Comparison of ENCODE assay signal across 15 cellular contexts in the genomic region with DNA sequence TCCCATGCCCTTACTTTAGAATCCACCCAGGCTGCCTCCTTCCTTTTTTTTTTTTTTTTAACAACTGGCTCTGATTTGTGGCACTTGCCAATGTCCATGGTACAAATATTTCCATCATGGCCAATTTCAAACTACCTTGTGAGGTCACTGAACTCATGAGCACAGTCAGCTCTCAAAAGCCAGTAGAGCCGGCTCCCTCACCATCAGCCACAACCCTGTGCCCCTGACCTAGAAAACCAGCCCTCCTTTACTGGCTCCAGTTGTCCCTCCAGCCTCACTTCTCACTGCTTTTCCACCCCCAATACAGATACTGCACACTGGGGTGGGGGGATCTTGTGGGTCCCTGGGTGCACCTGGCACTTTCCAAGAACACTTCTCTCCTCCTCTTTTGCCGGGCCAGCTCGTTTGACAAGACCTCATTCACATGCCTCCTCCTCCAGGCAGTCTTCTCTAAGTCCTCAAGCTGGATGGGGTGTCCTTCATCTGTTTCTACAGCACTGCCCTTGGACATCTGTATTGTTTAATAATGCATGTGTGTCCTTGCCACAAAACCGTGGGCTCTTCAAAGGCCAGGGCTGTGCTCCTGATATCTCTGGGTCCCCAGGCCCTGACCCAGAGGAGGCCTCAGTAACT. TPM values are rescaled to one million over a fixed set of nuclear protein-coding genes. Genes with fewer than 3 reads are reported as not detected.
DNase-seq lines count a peak whose midpoint lies in the region; ATAC-seq and TF ChIP-seq lines count a peak whose summit lies in the region.
"Had no signal": no experiment of that assay in that cellular context is flagged by ENCODE, and none has a peak within 500 bp of the region (broad histone marks: within the 10 kb centered on the region; RNA-seq: fewer than 3 reads in every experiment).

No MANE protein-coding gene starts in this region.

- H3K27ac ChIP-seq in GM23338 (ENCODE audit: low read depth) = no peak overlapping the region
- H3K27ac ChIP-seq in adrenal gland = peak overlapping the region in 2 of 5 donors; percentile 40 to 51
- H3K27ac ChIP-seq in esophagus squamous epithelium = peak overlapping the region; percentile 9 to 65 (median 52)
- no peak overlapping the region for H3K27ac ChIP-seq in neural progenitor cell
- H3K27ac ChIP-seq in upper lobe of left lung = no peak overlapping the region
- no peak overlapping the region for H3K27ac ChIP-seq in prostate gland
- H3K27ac ChIP-seq: Peyer's patch had no signal

- no peaks in the 10 kb centered on the region for H3K9me2 ChIP-seq in GM23338 (ENCODE audit: insufficient read depth)

- H3K27me3 Mint-ChIP-seq in GM23338 (ENCODE audit: insufficient read depth, low read depth, poor library complexity) = peaks cover 9% of the 10 kb centered on the region
- H3K27me3 Mint-ChIP-seq in neural progenitor cell (ENCODE audit: insufficient read depth, low read depth) = peaks cover 11% of the 10 kb centered on the region
- H3K27me3 Mint-ChIP-seq: CD4-positive, CD25-positive, alpha-beta regulatory T cell had no signal

- no peaks in the 10 kb centered on the region for H3K79me2 ChIP-seq in GM23338 (replicated peaks; ENCODE audit: insufficient read depth)
- H3K79me2 ChIP-seq in neural progenitor cell (ENCODE audit: low read depth) = no peaks in the 10 kb centered on the region

- no peak for TF ChIP-seq EP300 in upper lobe of left lung (IDR thresholded peaks at IDR 0.05)

- TF ChIP-seq CTCF in GM23338 (conservative IDR thresholded peaks at IDR 0.05; ENCODE audit: low read depth in 2 of 2) = no peak
- no peak for TF ChIP-seq CTCF in adrenal gland (IDR thresholded peaks at IDR 0.05)
- no peak for TF ChIP-seq CTCF in esophagus squamous epithelium (IDR thresholded peaks at IDR 0.05)
- TF ChIP-seq CTCF in neural progenitor cell (IDR thresholded peaks at IDR 0.05) = no peak
- no peak for TF ChIP-seq CTCF in upper lobe of left lung (IDR thresholded peaks at IDR 0.05)
- no peak for TF ChIP-seq CTCF in prostate gland (IDR thresholded peaks at IDR 0.05)

- TF ChIP-seq POLR2A in adrenal gland (IDR thresholded peaks at IDR 0.05) (no peak), esophagus squamous epithelium (IDR thresholded peaks at IDR 0.05) (no peak), upper lobe of left lung (IDR thresholded peaks at IDR 0.05) (no peak), prostate gland (IDR thresholded peaks at IDR 0.05) (no peak)

- H3K9me3 ChIP-seq in adrenal gland (replicated peaks in 1 of 3) (no peaks in the 10 kb centered on the region), esophagus squamous epithelium (no peaks in the 10 kb centered on the region), neural progenitor cell (ENCODE audit: low read depth) (no peaks in the 10 kb centered on the region), upper lobe of left lung (no peaks in the 10 kb centered on the region), prostate gland (no peaks in the 10 kb centered on the region)
- H3K9me3 ChIP-seq: Peyer's patch had no signal

- H3K4me3 Mint-ChIP-seq in GM23338 (no peak overlapping the region; the same call in 2 of the 3 replicates), neural progenitor cell (no peak overlapping the region)
- H3K4me3 Mint-ChIP-seq in stimulated activated effector memory CD8-positive, alpha-beta T cell treated with anti-CD3 and anti-CD28 coated beads, Interleukin-12 subunit alpha, Interleukin-12 subunit beta, amount 100 ng/mL, for 72 hours = no peak overlapping the region
- H3K4me3 Mint-ChIP-seq: CD4-positive, CD25-positive, alpha-beta regulatory T cell had no signal

- H4K20me1 ChIP-seq in GM23338 (replicated peaks; ENCODE audit: insufficient read depth) = no peaks in the 10 kb centered on the region
- peaks cover 3% of the 10 kb centered on the region for H4K20me1 ChIP-seq in neural progenitor cell (ENCODE audit: low read depth)

- H3K27me3 ChIP-seq in GM23338 (ENCODE audit: insufficient read depth) (no peaks in the 10 kb centered on the region), adrenal gland (no peaks in the 10 kb centered on the region), esophagus squamous epithelium (no peaks in the 10 kb centered on the region), neural progenitor cell (no peaks in the 10 kb centered on the region), upper lobe of left lung (no peaks in the 10 kb centered on the region), prostate gland (replicated peaks; ENCODE audit: insufficient read depth) (no peaks in the 10 kb centered on the region)
- H3K27me3 ChIP-seq: Peyer's patch had no signal

- H3K36me3 ChIP-seq in GM23338 (ENCODE audit: insufficient read depth) (no peaks in the 10 kb centered on the region), adrenal gland (replicated peaks in 1 of 2) (no peaks in the 10 kb centered on the region), esophagus squamous epithelium (no peaks in the 10 kb centered on the region), neural progenitor cell (no peaks in the 10 kb centered on the region), upper lobe of left lung (no peaks in the 10 kb centered on the region), prostate gland (no peaks in the 10 kb centered on the region)
- H3K36me3 ChIP-seq: Peyer's patch had no signal

- H3K4me1 ChIP-seq in GM23338 (ENCODE audit: insufficient read depth) (peaks cover 14% of the 10 kb centered on the region; the same call in 1 of the 2 replicates), adrenal gland (replicated peaks in 1 of 2) (peaks cover 7 to 15% of the 10 kb centered on the region in 2 donors), esophagus squamous epithelium (peaks cover 18 to 75% (median 20%) of the 10 kb centered on the region in 3 donors), neural progenitor cell (peaks cover 71% of the 10 kb centered on the region), upper lobe of left lung (peaks cover 17 to 48% (median 31%) of the 10 kb centered on the region in 4 donors), prostate gland (replicated peaks) (peaks cover under 1% of the 10 kb centered on the region)

- no peak for DNase-seq in GM23338 (ENCODE audit: low spot score)
- DNase-seq in adrenal gland = peak in 6 of 7 donors; percentile 35 to 64 (median 54)
- DNase-seq in esophagus squamous epithelium (lab: John Stamatoyannopoulos, UW) = no peak
- DNase-seq in neural progenitor cell (ENCODE audit: low spot score) = no peak
- DNase-seq in stimulated activated effector memory CD8-positive, alpha-beta T cell treated with anti-CD3 and anti-CD28 coated beads, Interleukin-12 subunit alpha, Interleukin-12 subunit beta, amount 100 ng/mL, for 72 hours (ENCODE audit: low spot score in 2 of 2) = no peak
- DNase-seq in upper lobe of left lung = no peak
- no peak for DNase-seq in prostate gland (ENCODE audit: low spot score)
- DNase-seq: CD4-positive, CD25-positive, alpha-beta regulatory T cell; GDM1; NCI-H1930; NCI-H2171; NCI-H446 treated with DMSO at 0.1 percent for 48 hours; Peyer's patch; SHP77 treated with DMSO at 0.1 percent for 48 hours had no signal

- ATAC-seq in GM23338 (no peak), upper lobe of left lung (ENCODE audit: low FRiP score in 2 of 2) (no peak), HG03439 (IDR thresholded peaks at IDR 0.05; ENCODE audit: unreplicated experiment) (no peak)
- ATAC-seq in stimulated activated effector memory CD8-positive, alpha-beta T cell treated with anti-CD3 and anti-CD28 coated beads, Interleukin-12 subunit alpha, Interleukin-12 subunit beta, amount 100 ng/mL, for 72 hours = no peak

- WGBS in adrenal gland, 4 donors = 39 to 63% (median 48%) methylated on average over 4 of the region's 4 CpGs
- WGBS in esophagus squamous epithelium, 2 donors = 71 to 80% methylated on average over 3 of the region's 4 CpGs
- 73 to 82% methylated on average over 4 of the region's 4 CpGs for WGBS in upper lobe of left lung, 2 donors
- 78% methylated on average over 4 of the region's 4 CpGs for WGBS in prostate gland

- H3F3A ChIP-seq in GM23338 (replicated peaks; ENCODE audit: low read depth) (0 out of 2 replicates have a peak, but pooled peaks cover 6% of the 10 kb centered on the region), neural progenitor cell (ENCODE audit: low read depth) (peaks cover 41% of the 10 kb centered on the region)

- H3K27ac Mint-ChIP-seq in GM23338 = no peak overlapping the region
- H3K27ac Mint-ChIP-seq in neural progenitor cell = peak overlapping the region; percentile 64
- H3K27ac Mint-ChIP-seq in stimulated activated effector memory CD8-positive, alpha-beta T cell treated with anti-CD3 and anti-CD28 coated beads, Interleukin-12 subunit alpha, Interleukin-12 subunit beta, amount 100 ng/mL, for 72 hours = no peak overlapping the region
- H3K27ac Mint-ChIP-seq: CD4-positive, CD25-positive, alpha-beta regulatory T cell had no signal

- peak overlapping the region; percentile 60; the same call in 1 of the 2 replicates for H3K4me2 ChIP-seq in GM23338
- H3K4me2 ChIP-seq in neural progenitor cell = peak overlapping the region; percentile 49

- no peak overlapping the region for H3K9ac ChIP-seq in neural progenitor cell

- no peak overlapping the region for H3K4me3 ChIP-seq in GM23338
- H3K4me3 ChIP-seq in adrenal gland = no peak overlapping the region
- no peak overlapping the region for H3K4me3 ChIP-seq in esophagus squamous epithelium
- no peak overlapping the region for H3K4me3 ChIP-seq in neural progenitor cell
- no peak overlapping the region for H3K4me3 ChIP-seq in upper lobe of left lung
- no peak overlapping the region for H3K4me3 ChIP-seq in prostate gland
- H3K4me3 ChIP-seq: Peyer's patch had no signal

- intact Hi-C loops in adrenal gland (cut with DNase I) (no loop called here), esophagus squamous epithelium (cut with DNase I) (no loop called here), prostate gland (cut with DNase I) (no loop called here)

- H3K4me1 Mint-ChIP-seq in GM23338 (peaks cover 51% of the 10 kb centered on the region), neural progenitor cell (peaks cover 44% of the 10 kb centered on the region)
- H3K4me1 Mint-ChIP-seq in stimulated activated effector memory CD8-positive, alpha-beta T cell treated with anti-CD3 and anti-CD28 coated beads, Interleukin-12 subunit alpha, Interleukin-12 subunit beta, amount 100 ng/mL, for 72 hours = no peaks in the 10 kb centered on the region
- H3K4me1 Mint-ChIP-seq: CD4-positive, CD25-positive, alpha-beta regulatory T cell had no signal

- H3K9me3 Mint-ChIP-seq in GM23338 = no peaks in the 10 kb centered on the region
- no peaks in the 10 kb centered on the region for H3K9me3 Mint-ChIP-seq in neural progenitor cell
- no peaks in the 10 kb centered on the region for H3K9me3 Mint-ChIP-seq in stimulated activated effector memory CD8-positive, alpha-beta T cell treated with anti-CD3 and anti-CD28 coated beads, Interleukin-12 subunit alpha, Interleukin-12 subunit beta, amount 100 ng/mL, for 72 hours
- H3K9me3 Mint-ChIP-seq: CD4-positive, CD25-positive, alpha-beta regulatory T cell had no signal

- peak overlapping the region; percentile 92 for H2AFZ ChIP-seq in GM23338
- H2AFZ ChIP-seq in neural progenitor cell (replicated peaks) = no peak overlapping the region

- H3K36me3 Mint-ChIP-seq in GM23338 (ENCODE audit: low read depth) (no peaks in the 10 kb centered on the region), neural progenitor cell (no peaks in the 10 kb centered on the region)
- no peaks in the 10 kb centered on the region for H3K36me3 Mint-ChIP-seq in stimulated activated effector memory CD8-positive, alpha-beta T cell treated with anti-CD3 and anti-CD28 coated beads, Interleukin-12 subunit alpha, Interleukin-12 subunit beta, amount 100 ng/mL, for 72 hours
- H3K36me3 Mint-ChIP-seq: CD4-positive, CD25-positive, alpha-beta regulatory T cell had no signal

RNA-seq across cellular contexts. Expression of a gene that starts 35.5 kb away (rescaled TPM):
- 40.6 and 43.0 TPM in 2 replicates for total RNA-seq in GM23338 (2014; rRNA removed; shearing (Covaris generic))
- polyA plus RNA-seq in GM23338 (2016; fragmentation: Nextera tagmentation; extraction: Ambion mirVana) (16.1 and 16.6 TPM in 2 replicates), adrenal gland (10 to 100 TPM in 1 of 3 donors, 1 to 10 TPM in 2; 6.7 to 19.2 (median 6.7) TPM)
- total RNA-seq in adrenal gland (10 to 100 TPM in 5 of 8 donors, 1 to 10 TPM in 3; 3.1 to 74.2 (median 24.4) TPM), esophagus squamous epithelium (100 to 1,000 TPM; 355 to 757 (median 496) TPM), neural progenitor cell (ENCODE audit: low replicate concordance) (27.5 and 54.0 TPM in 2 replicates), upper lobe of left lung (100 to 1,000 TPM in 5 of 6 donors, 10 to 100 TPM in 1; 74.4 to 213 (median 154) TPM), prostate gland (100 to 1,000 TPM; 103 to 167 TPM)
- total RNA-seq: CD4-positive, CD25-positive, alpha-beta regulatory T cell had no signal
- polyA plus RNA-seq: CD4-positive, CD25-positive, alpha-beta regulatory T cell had no signal

Comparison
In these comparisons a context has a peak if more than half of its experiments do, and no peak if none do; other contexts are left out.
1. DNase-seq: peak in adrenal gland (6 of 7); none in GM23338 (single experiment), esophagus squamous epithelium (single experiment), neural progenitor cell (single experiment), stimulated activated effector memory CD8-positive, alpha-beta T cell treated with anti-CD3 and anti-CD28 coated beads, Interleukin-12 subunit alpha, Interleukin-12 subunit beta, amount 100 ng/mL, for 72 hours (0 of 2), upper lobe of left lung (0 of 2) and prostate gland (single experiment).
2. H3K27ac ChIP-seq: peak in esophagus squamous epithelium (4 of 4); none in GM23338 (single experiment), neural progenitor cell (single experiment), upper lobe of left lung (0 of 4) and prostate gland (0 of 2).